1 cellular context compared by ENCODE assay signal in the genomic region with DNA sequence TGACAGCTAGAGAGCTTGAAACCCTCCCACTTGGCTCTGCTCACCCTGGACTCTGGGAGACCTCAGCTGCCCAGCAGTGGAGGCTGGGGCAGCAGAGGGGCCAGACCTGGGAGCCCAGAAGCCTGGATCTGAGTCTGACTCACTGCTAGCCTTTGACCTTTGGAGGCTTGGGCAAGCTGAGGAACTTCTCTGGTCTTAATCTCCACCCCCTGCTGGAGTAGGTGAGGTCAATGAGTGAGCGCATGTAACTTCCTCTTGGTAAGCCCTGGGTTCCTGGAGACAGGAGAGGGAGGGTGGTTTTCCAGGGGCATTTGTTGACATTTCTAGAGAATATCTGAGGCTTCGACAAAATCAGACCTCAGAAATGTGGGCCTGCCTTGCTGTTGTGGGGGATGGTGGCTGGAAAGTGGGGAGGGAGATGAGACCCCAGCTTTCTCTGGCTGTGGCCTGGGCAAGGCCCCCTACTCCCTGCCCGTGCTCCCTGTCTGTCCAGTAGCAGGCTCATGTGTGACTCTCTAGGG.
TF ChIP-seq lines count a peak whose summit lies in the region.

No MANE protein-coding gene starts in this region.

TF ChIP-seq in WTC11, 78 proteins besides CTCF, POLR2A, EP300 and RAD21 (continued from another document):
- TF ChIP-seq, protein P1, sequence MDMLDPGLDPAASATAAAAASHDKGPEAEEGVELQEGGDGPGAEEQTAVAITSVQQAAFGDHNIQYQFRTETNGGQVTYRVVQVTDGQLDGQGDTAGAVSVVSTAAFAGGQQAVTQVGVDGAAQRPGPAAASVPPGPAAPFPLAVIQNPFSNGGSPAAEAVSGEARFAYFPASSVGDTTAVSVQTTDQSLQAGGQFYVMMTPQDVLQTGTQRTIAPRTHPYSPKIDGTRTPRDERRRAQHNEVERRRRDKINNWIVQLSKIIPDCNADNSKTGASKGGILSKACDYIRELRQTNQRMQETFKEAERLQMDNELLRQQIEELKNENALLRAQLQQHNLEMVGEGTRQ (CRISPR knock-in tag; IDR thresholded peaks at IDR 0.05): no peak
- no peak for TF ChIP-seq GRHL2 (CRISPR knock-in tag; IDR thresholded peaks at IDR 0.05; ENCODE audit: insufficient replicate concordance, severe bottlenecking)
- no peak for TF ChIP-seq ZNF263 (CRISPR knock-in tag; IDR thresholded peaks at IDR 0.05; ENCODE audit: low read depth)
- TF ChIP-seq NFE2L1 (CRISPR knock-in tag; IDR thresholded peaks at IDR 0.05): no peak
- TF ChIP-seq ZNF416 (CRISPR knock-in tag; IDR thresholded peaks at IDR 0.05): no peak
- TF ChIP-seq, protein P2, sequence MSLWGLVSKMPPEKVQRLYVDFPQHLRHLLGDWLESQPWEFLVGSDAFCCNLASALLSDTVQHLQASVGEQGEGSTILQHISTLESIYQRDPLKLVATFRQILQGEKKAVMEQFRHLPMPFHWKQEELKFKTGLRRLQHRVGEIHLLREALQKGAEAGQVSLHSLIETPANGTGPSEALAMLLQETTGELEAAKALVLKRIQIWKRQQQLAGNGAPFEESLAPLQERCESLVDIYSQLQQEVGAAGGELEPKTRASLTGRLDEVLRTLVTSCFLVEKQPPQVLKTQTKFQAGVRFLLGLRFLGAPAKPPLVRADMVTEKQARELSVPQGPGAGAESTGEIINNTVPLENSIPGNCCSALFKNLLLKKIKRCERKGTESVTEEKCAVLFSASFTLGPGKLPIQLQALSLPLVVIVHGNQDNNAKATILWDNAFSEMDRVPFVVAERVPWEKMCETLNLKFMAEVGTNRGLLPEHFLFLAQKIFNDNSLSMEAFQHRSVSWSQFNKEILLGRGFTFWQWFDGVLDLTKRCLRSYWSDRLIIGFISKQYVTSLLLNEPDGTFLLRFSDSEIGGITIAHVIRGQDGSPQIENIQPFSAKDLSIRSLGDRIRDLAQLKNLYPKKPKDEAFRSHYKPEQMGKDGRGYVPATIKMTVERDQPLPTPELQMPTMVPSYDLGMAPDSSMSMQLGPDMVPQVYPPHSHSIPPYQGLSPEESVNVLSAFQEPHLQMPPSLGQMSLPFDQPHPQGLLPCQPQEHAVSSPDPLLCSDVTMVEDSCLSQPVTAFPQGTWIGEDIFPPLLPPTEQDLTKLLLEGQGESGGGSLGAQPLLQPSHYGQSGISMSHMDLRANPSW (CRISPR knock-in tag; conservative IDR thresholded peaks at IDR 0.05; ENCODE audit: low read depth): no peak
- TF ChIP-seq, protein P3, sequence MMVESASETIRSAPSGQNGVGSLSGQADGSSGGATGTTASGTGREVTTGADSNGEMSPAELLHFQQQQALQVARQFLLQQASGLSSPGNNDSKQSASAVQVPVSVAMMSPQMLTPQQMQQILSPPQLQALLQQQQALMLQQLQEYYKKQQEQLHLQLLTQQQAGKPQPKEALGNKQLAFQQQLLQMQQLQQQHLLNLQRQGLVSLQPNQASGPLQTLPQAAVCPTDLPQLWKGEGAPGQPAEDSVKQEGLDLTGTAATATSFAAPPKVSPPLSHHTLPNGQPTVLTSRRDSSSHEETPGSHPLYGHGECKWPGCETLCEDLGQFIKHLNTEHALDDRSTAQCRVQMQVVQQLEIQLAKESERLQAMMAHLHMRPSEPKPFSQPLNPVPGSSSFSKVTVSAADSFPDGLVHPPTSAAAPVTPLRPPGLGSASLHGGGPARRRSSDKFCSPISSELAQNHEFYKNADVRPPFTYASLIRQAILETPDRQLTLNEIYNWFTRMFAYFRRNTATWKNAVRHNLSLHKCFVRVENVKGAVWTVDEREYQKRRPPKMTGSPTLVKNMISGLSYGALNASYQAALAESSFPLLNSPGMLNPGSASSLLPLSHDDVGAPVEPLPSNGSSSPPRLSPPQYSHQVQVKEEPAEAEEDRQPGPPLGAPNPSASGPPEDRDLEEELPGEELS (CRISPR knock-in tag; IDR thresholded peaks at IDR 0.05): no peak
TF ChIP-seq in WTC11: peak in this region for 0.
